ENCODE assay signal across 8 cellular contexts in the genomic region with DNA sequence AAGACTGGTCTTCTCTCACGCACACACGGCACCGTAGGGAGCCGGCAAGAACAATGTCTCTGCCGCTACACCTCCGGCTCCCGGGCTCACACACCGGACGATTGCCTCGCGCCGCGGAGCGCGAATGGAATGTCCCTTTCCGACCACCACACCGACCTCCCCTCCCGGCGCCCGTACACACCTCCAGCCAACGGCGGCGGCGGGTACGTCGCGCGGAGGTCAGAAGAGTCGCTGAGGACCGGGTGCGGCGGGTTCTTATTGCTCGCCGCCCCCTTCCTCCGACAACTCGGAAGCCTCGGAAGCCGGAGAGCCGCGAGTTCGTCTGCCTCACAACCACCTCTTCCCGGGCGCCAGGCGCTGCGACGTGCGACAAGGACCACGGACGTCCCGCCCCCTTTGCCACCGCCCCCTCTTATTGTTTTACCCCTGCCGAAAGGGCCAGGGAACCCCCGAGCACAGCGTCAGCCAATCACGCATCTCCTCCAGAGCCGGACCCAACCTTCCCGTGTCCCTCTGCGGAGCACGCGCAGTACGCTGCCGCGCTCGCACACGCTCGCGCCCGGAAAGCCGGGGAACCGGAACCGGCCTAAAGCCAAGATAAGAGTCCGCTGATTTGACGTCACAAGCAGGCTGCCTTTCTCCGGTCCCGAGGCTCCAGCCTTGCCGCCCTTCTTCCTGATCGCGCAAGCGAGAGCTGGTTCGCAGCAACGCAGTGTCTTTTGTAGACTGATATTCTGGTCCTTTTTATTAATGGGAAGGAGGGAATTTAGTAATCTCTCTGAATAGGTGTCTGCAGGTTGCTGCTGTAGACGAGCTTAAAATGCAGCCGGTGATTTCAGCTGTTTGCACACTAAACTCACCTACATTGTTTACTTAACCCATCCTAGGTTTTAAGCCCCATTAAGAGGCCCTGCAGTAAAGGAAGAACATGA. TPM values are rescaled to one million over a fixed set of nuclear protein-coding genes. Genes with fewer than 3 reads are reported as not detected.
DNase-seq lines count a peak whose midpoint lies in the region; ATAC-seq and TF ChIP-seq lines count a peak whose summit lies in the region.

Gene G3BP2, minus strand, starts transcription at position 385 of the 932 bp plus-strand sequence. CDS start 11,386 bp downstream, outside the sequence.

- peak within 1 kb of the TSS; percentile 89 for H3K4me3 ChIP-seq in LNCaP clone FGC (ENCODE audit: low read depth, low read length)

- H3K27me3 Mint-ChIP-seq in activated T-helper 17 cell treated with anti-CD3 and anti-CD28 coated beads, Interleukin-2, amount 50 U/mL, for 72 hours: no peaks in the 10 kb centered on the region
- H3K27me3 Mint-ChIP-seq in naive B cell: no peaks in the 10 kb centered on the region
- H3K27me3 Mint-ChIP-seq in stimulated activated memory B cell treated with anti-CD40 and anti-IgM and Interleukin-4, amounts not matched to agents 10 μg/mL and 1 μg/mL and 100 μg/mL, for 72 hours: no peaks in the 10 kb centered on the region

- peak within 1 kb of the TSS; percentile 89 for H3K27ac ChIP-seq in RWPE1

- no peak for TF ChIP-seq CTCF in LNCaP clone FGC (IDR thresholded peaks at IDR 0.05; ENCODE audit: control insufficient read depth, extremely low read depth, insufficient read depth)
- TF ChIP-seq CTCF in RWPE1 (conservative IDR thresholded peaks at IDR 0.05; ENCODE audit: low read depth): no peak

- peak within 1 kb of the TSS; percentile 100 for H3K4me3 Mint-ChIP-seq in activated T-helper 17 cell treated with anti-CD3 and anti-CD28 coated beads, Interleukin-2, amount 50 U/mL, for 72 hours
- H3K4me3 Mint-ChIP-seq in naive B cell: peak within 1 kb of the TSS; percentile 95 to 100 (median 98)
- H3K4me3 Mint-ChIP-seq in stimulated activated memory B cell treated with anti-CD40 and anti-IgM and Interleukin-4, amounts not matched to agents 10 μg/mL and 1 μg/mL and 100 μg/mL, for 72 hours: peak within 1 kb of the TSS; percentile 99

- DNase-seq in Daoy (ENCODE audit: low read depth) (peak; percentile 94), GOT3 (lab: John Stamatoyannopoulos, UW) (peak; percentile 78), LNCaP clone FGC (ENCODE audit: low read depth) (peak; percentile 97), RWPE1 (ENCODE audit: low spot score) (peak; percentile 99), fibroblast of gingiva (ENCODE audit: low read depth) (peak; percentile 98), naive B cell (peak; percentile 97)

- H3K36me3 Mint-ChIP-seq in activated T-helper 17 cell treated with anti-CD3 and anti-CD28 coated beads, Interleukin-2, amount 50 U/mL, for 72 hours (ENCODE audit: low read depth): peaks cover 47% of the 10 kb centered on the region
- peaks cover 0 to 6% of the 10 kb centered on the region in 2 donors for H3K36me3 Mint-ChIP-seq in naive B cell
- peaks cover 15% of the 10 kb centered on the region for H3K36me3 Mint-ChIP-seq in stimulated activated memory B cell treated with anti-CD40 and anti-IgM and Interleukin-4, amounts not matched to agents 10 μg/mL and 1 μg/mL and 100 μg/mL, for 72 hours

- POLR2A ChIA-PET in RWPE1 (lab: Yijun Ruan, JAX; ENCODE audit: low non-redundant PET): interaction anchor here (1.3 kb wide), 1 partner anchor 51 kb away, joined by 3 read pairs; the partner anchor contains the start of gene USO1

- peaks cover 30% of the 10 kb centered on the region for H3K4me1 Mint-ChIP-seq in activated T-helper 17 cell treated with anti-CD3 and anti-CD28 coated beads, Interleukin-2, amount 50 U/mL, for 72 hours
- H3K4me1 Mint-ChIP-seq in naive B cell: peaks cover 33 to 55% (median 53%) of the 10 kb centered on the region in 3 donors
- peaks cover 44% of the 10 kb centered on the region for H3K4me1 Mint-ChIP-seq in stimulated activated memory B cell treated with anti-CD40 and anti-IgM and Interleukin-4, amounts not matched to agents 10 μg/mL and 1 μg/mL and 100 μg/mL, for 72 hours

- peak; percentile 94 for ATAC-seq in activated T-helper 17 cell treated with anti-CD3 and anti-CD28 coated beads, Interleukin-2, amount 50 U/mL, for 72 hours (replicated peaks)
- peak; percentile 86 to 88 for ATAC-seq in naive B cell (ENCODE audit: low read depth in 2 of 2)
- ATAC-seq in stimulated activated memory B cell treated with anti-CD40 and anti-IgM and Interleukin-4, amounts not matched to agents 10 μg/mL and 1 μg/mL and 100 μg/mL, for 72 hours: peak; percentile 98

- CTCF ChIA-PET in RWPE1 (lab: Yijun Ruan, JAX): interaction anchor here (1.0 kb wide), 1 partner anchor 51 kb away, joined by 5 read pairs; the partner anchor contains the start of gene USO1

- H3K27ac Mint-ChIP-seq in activated T-helper 17 cell treated with anti-CD3 and anti-CD28 coated beads, Interleukin-2, amount 50 U/mL, for 72 hours: peak within 1 kb of the TSS; percentile 99
- peak within 1 kb of the TSS; percentile 98 to 100 (median 99) for H3K27ac Mint-ChIP-seq in naive B cell
- H3K27ac Mint-ChIP-seq in stimulated activated memory B cell treated with anti-CD40 and anti-IgM and Interleukin-4, amounts not matched to agents 10 μg/mL and 1 μg/mL and 100 μg/mL, for 72 hours: peak within 1 kb of the TSS; percentile 100

- H3K9me3 Mint-ChIP-seq in activated T-helper 17 cell treated with anti-CD3 and anti-CD28 coated beads, Interleukin-2, amount 50 U/mL, for 72 hours: no peaks in the 10 kb centered on the region
- peaks cover 0 to 2% (median 0%) of the 10 kb centered on the region in 7 donors for H3K9me3 Mint-ChIP-seq in naive B cell
- no peaks in the 10 kb centered on the region for H3K9me3 Mint-ChIP-seq in stimulated activated memory B cell treated with anti-CD40 and anti-IgM and Interleukin-4, amounts not matched to agents 10 μg/mL and 1 μg/mL and 100 μg/mL, for 72 hours

RNA-seq across cellular contexts. Expression of gene G3BP2, which starts in this region (rescaled TPM):
- 82.7 and 120 TPM in 2 replicates for total RNA-seq in Daoy (2014; rRNA removed; shearing (Covaris generic))
- 100 to 1,000 TPM; 128 to 172 TPM for total RNA-seq in activated T-helper 17 cell treated with anti-CD3 and anti-CD28 coated beads, Interleukin-2, amount 50 U/mL, for 72 hours
- 100 to 1,000 TPM in 1 of 6 donors, 10 to 100 TPM in 5; 73.9 to 103 (median 80.5) TPM for polyA plus RNA-seq in naive B cell (ENCODE audit: low read depth in 6 of 6)

Comparison
In these comparisons a context has a peak if more than half of its experiments do, and no peak if none do; other contexts are left out.
1. Peak in every context shown above with its lines: DNase-seq, ATAC-seq, H3K4me3 ChIP-seq and H3K27ac ChIP-seq.